18 cellular contexts compared by ENCODE assay signal in the genomic region with DNA sequence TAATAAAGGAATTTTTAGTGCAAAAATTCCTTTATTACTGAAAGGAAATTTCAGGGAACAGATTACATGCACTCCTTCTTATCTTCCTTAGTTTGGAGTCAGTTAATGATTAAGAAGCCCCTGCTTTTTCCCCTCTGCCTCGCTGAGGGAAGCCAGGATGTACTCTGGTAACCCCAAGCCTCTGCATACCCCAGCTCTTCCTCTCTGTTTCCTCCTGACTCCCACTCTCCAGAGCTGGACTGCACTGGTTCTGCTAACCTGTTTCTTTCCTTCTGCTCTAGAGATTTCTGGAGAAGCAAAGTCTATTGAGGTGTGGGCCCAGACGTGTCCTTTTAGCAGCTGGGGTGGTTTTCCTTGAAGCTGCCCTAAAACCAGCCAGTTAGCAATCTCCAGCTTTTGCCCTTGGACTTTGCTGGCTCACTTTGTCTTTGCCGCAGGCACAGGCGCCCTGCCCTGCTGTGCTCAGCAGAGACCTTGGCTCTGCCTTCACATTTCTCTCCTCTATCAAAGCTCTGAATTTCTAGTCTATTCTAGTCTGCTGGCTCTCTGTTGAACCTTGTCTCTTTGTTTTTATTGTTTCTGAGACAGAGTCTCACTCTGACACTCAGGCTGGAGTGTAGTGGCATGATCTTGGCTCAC.
DNase-seq lines count a peak whose midpoint lies in the region; ATAC-seq, FAIRE-seq and TF ChIP-seq lines count a peak whose summit lies in the region.
"Had no signal": no experiment of that assay in that cellular context is flagged by ENCODE, and none has a peak within 500 bp of the region (broad histone marks: within the 10 kb centered on the region; RNA-seq: fewer than 3 reads in every experiment).

No MANE protein-coding gene starts in this region.

- TF ChIP-seq EP300 in K562 (IDR thresholded peaks at IDR 0.05; ENCODE audit: low read length), result no peak
- TF ChIP-seq EP300 in suprapubic skin (IDR thresholded peaks at IDR 0.05), result no peak

- H4K20me1 ChIP-seq in K562 (replicated peaks; ENCODE audit: control insufficient read depth, insufficient read depth, low read length), result no peaks in the 10 kb centered on the region

- TF ChIP-seq RAD21 in K562 (CRISPR knock-in tag; conservative IDR thresholded peaks at IDR 0.05 in 1 of 2, IDR thresholded peaks at IDR 0.05 in 1 of 2), result no peak

- TF ChIP-seq CTCF in K562 (IDR thresholded peaks at IDR 0.05 in 2 of 3, conservative IDR thresholded peaks at IDR 0.05 in 1 of 3; ENCODE audit: insufficient read depth in 2 of 3, low read depth in 1 of 3, low read length in 3 of 3) (no peak), suprapubic skin (IDR thresholded peaks at IDR 0.05) (no peak), natural killer cell (IDR thresholded peaks at IDR 0.05) (no peak)

- H3K36me3 ChIP-seq in K562 (ENCODE audit: control insufficient read depth, insufficient read depth, low read length) (no peaks in the 10 kb centered on the region), suprapubic skin (no peaks in the 10 kb centered on the region)
- H3K36me3 ChIP-seq: SJSA1, thoracic aorta had no signal

- no peak overlapping the region for H3K9ac ChIP-seq in K562 (ENCODE audit: insufficient read depth in 1 of 2, low read depth in 2 of 2, low read length in 2 of 2)

- POLR2A ChIA-PET in K562 (lab: Yijun Ruan, JAX), result interaction anchor here (0.8 to 0.9 kb wide), 2 partner anchors 11 to 15 kb away, joined by 3 to 4 read pairs; no protein-coding TSS in a partner anchor

- H3K4me3 Mint-ChIP-seq in natural killer cell, result no peak overlapping the region
- H3K4me3 Mint-ChIP-seq: activated CD4-positive, alpha-beta T cell treated with anti-CD3 and anti-CD28 coated beads, Interleukin-2, amount 10 ng/mL, durations not matched to agents 24 days and 14 days; activated naive CD8-positive, alpha-beta T cell; natural killer cell treated with Interleukin-12 subunit alpha and Interleukin-12 subunit beta and Interleukin-15 and Interleukin-18, amount 100 ng/mL, for 72 hours had no signal

- no peaks in the 10 kb centered on the region for H3K9me3 Mint-ChIP-seq in natural killer cell
- H3K9me3 Mint-ChIP-seq: natural killer cell treated with Interleukin-12 subunit alpha and Interleukin-12 subunit beta and Interleukin-15 and Interleukin-18, amount 100 ng/mL, for 72 hours had no signal

- BruUV-seq in K562 (replicated peaks; lab: Mats Ljungman, UMichigan), result no TSS peak

- H3K79me2 ChIP-seq in K562 (ENCODE audit: control insufficient read depth, insufficient read depth, low read length), result no peaks in the 10 kb centered on the region

- H3K4me1 Mint-ChIP-seq in natural killer cell, result no peaks in the 10 kb centered on the region

- H3K9me1 ChIP-seq in K562 (ENCODE audit: control insufficient read depth, insufficient read depth, low read length), result no peaks in the 10 kb centered on the region

- no peak overlapping the region for H3K4me2 ChIP-seq in K562 (ENCODE audit: insufficient read depth, low read length)

- H2AFZ ChIP-seq in K562 (ENCODE audit: low read depth, low read length), result no peak overlapping the region

- intact Hi-C loops in K562 (cut with micrococcal nuclease), result no loop called here
- intact Hi-C loops in Right ventricle myocardium superior (cut with DNase I), result no loop called here
- intact Hi-C loops in natural killer cell (cut with micrococcal nuclease), result no loop called here

- no peak overlapping the region for H3K4me3 ChIP-seq in K562
- no peak overlapping the region for H3K4me3 ChIP-seq in suprapubic skin
- H3K4me3 ChIP-seq: SJSA1, thoracic aorta had no signal

- in situ Hi-C loops in K562 (cut with MboI), result no loop called here

- H3K27ac Mint-ChIP-seq in natural killer cell, result no peak overlapping the region
- H3K27ac Mint-ChIP-seq: activated CD4-positive, alpha-beta T cell treated with anti-CD3 and anti-CD28 coated beads, Interleukin-2, amount 10 ng/mL, durations not matched to agents 24 days and 14 days; activated naive CD8-positive, alpha-beta T cell had no signal

- H3K27me3 ChIP-seq in K562 (ENCODE audit: control insufficient read depth in 2 of 2, insufficient read depth in 2 of 2, low read length in 2 of 2) (peaks cover 3 to 7% of the 10 kb centered on the region in 2 experiments; a peak in 1 of 5 replicates), suprapubic skin (no peaks in the 10 kb centered on the region)
- H3K27me3 ChIP-seq: SJSA1 had no signal

- CTCF ChIA-PET in K562 (lab: Yijun Ruan, JAX; ENCODE audit: low intra/inter-chr PET ratio), result no interaction called here

- H3K27ac ChIP-seq in K562 (ENCODE audit: extremely low read depth, low read depth, low read length) (no peak overlapping the region), suprapubic skin (peak overlapping the region; percentile 69)
- H3K27ac ChIP-seq: SJSA1, thoracic aorta had no signal

- no peak for FAIRE-seq in K562 (lab: Jason Lieb, UNC)

- DNase-seq in K562 (ENCODE audit: extremely low read depth in 1 of 4, low spot score in 3 of 4) (no peak), Right ventricle myocardium superior (peak; percentile 50), mucosa of gallbladder (ENCODE audit: low spot score) (peak; percentile 51), suprapubic skin (ENCODE audit: low spot score in 2 of 2) (no peak), NCI-H1930 (lab: John Stamatoyannopoulos, UW) (no peak), kidney tubule cell (ENCODE audit: low spot score) (no peak), NCI-H1417 treated with DMSO at 0.1 percent for 48 hours (lab: John Stamatoyannopoulos, UW) (no peak), natural killer cell (no peak)
- DNase-seq: activated CD4-positive, alpha-beta T cell treated with anti-CD3 and anti-CD28 coated beads, Interleukin-2, amount 10 ng/mL, durations not matched to agents 24 days and 14 days; kidney glomerular epithelial cell; NCI-H1436; stimulated activated CD4-positive, alpha-beta T cell treated with anti-CD3 and anti-CD28 coated beads, Interleukin-4, amount 100 ng/mL, for 1 hour; stimulated activated CD8-positive, alpha-beta memory T cell treated with anti-CD3 and anti-CD28 coated beads, Interleukin-4, amount 100 ng/mL, for 48 hours; T1000 had no signal

- no peaks in the 10 kb centered on the region for H3K36me3 Mint-ChIP-seq in natural killer cell
- H3K36me3 Mint-ChIP-seq: activated naive CD8-positive, alpha-beta T cell had no signal

- H3K4me1 ChIP-seq in K562 (replicated peaks in 1 of 2; ENCODE audit: control insufficient read depth in 2 of 2, insufficient read depth in 2 of 2, low read length in 2 of 2) (no peaks in the 10 kb centered on the region; a peak in 1 of 5 replicates), suprapubic skin (peaks cover 25% of the 10 kb centered on the region)

- 0% methylated on average over 4 of the region's 4 CpGs for WGBS in K562 (ENCODE audit: insufficient coverage, low coverage, missing lambda C conversion rate)
- WGBS in suprapubic skin, result 29% methylated on average over 4 of the region's 4 CpGs

- no peak for TF ChIP-seq POLR2A in K562 (conservative IDR thresholded peaks at IDR 0.05)
- no peak for TF ChIP-seq POLR2A in suprapubic skin (IDR thresholded peaks at IDR 0.05)

- no peak; the same call in 2 of the 3 replicates for ATAC-seq in K562
- peak; percentile 91 for ATAC-seq in Right ventricle myocardium superior (ENCODE audit: poor library complexity)
- no peak for ATAC-seq in natural killer cell
- ATAC-seq: natural killer cell treated with Interleukin-12 subunit alpha and Interleukin-12 subunit beta and Interleukin-15 and Interleukin-18, amount 100 ng/mL, for 72 hours had no signal

- no peaks in the 10 kb centered on the region for H3K27me3 Mint-ChIP-seq in natural killer cell (ENCODE audit: low read depth in 2 of 2)
- H3K27me3 Mint-ChIP-seq: activated CD4-positive, alpha-beta T cell treated with anti-CD3 and anti-CD28 coated beads, Interleukin-2, amount 10 ng/mL, durations not matched to agents 24 days and 14 days; activated naive CD8-positive, alpha-beta T cell; natural killer cell treated with Interleukin-12 subunit alpha and Interleukin-12 subunit beta and Interleukin-15 and Interleukin-18, amount 100 ng/mL, for 72 hours had no signal

- H3K9me3 ChIP-seq in K562 (replicated peaks; ENCODE audit: control insufficient read depth, insufficient read depth, low read depth, low read length) (no peaks in the 10 kb centered on the region), suprapubic skin (no peaks in the 10 kb centered on the region)
- H3K9me3 ChIP-seq: SJSA1, thoracic aorta had no signal

TF ChIP-seq in K562, 482 proteins besides CTCF, POLR2A, EP300 and RAD21:
- no peak for TF ChIP-seq LARP7 (IDR thresholded peaks at IDR 0.05)
- TF ChIP-seq FOXJ3 (CRISPR knock-in tag; IDR thresholded peaks at IDR 0.05), result 0 out of 2 replicates have a peak, but pooled peaks have one; percentile 18
- no peak for TF ChIP-seq JUNB (CRISPR knock-in tag; conservative IDR thresholded peaks at IDR 0.05)

Comparison
In these comparisons a context has a peak if more than half of its experiments do, and no peak if none do; other contexts are left out.
1. DNase-seq: peak in Right ventricle myocardium superior (single experiment) and mucosa of gallbladder (single experiment); none in K562 (0 of 4), suprapubic skin (0 of 2), NCI-H1930 (0 of 2), kidney tubule cell (single experiment), NCI-H1417 treated with DMSO at 0.1 percent for 48 hours (single experiment) and natural killer cell (single experiment).